Comparison of ENCODE assay signal across 9 cellular contexts in genomic region chr17:81865733-81866439, GRCh38. TPM values are rescaled to one million over a fixed set of nuclear protein-coding genes. Genes with fewer than 3 reads are reported as not detected.
DNase-seq lines count a peak whose midpoint lies in the region; ATAC-seq and TF ChIP-seq lines count a peak whose summit lies in the region.
"Had no signal": no experiment of that assay in that cellular context is flagged by ENCODE, and none has a peak within 500 bp of the region (broad histone marks: within the 10 kb centered on the region; RNA-seq: fewer than 3 reads in every experiment).

No MANE protein-coding gene starts in this region.

- H3K27ac ChIP-seq in gastrocnemius medialis, result peak overlapping the region; percentile 4 to 99 (median 70)

- H3K27me3 ChIP-seq in gastrocnemius medialis, result no peaks in the 10 kb centered on the region

- no peak overlapping the region for H3K27ac Mint-ChIP-seq in activated CD4-positive, alpha-beta T cell treated with anti-CD3 and anti-CD28 coated beads for 36 hours

- peaks cover 60% of the 10 kb centered on the region for H3K36me3 Mint-ChIP-seq in activated CD4-positive, alpha-beta T cell treated with anti-CD3 and anti-CD28 coated beads for 36 hours (ENCODE audit: low read depth)

- H3K36me3 ChIP-seq in gastrocnemius medialis, result peaks cover 0 to 21% of the 10 kb centered on the region in 2 donors

- H3K4me1 ChIP-seq in gastrocnemius medialis, result peaks cover 58 to 64% of the 10 kb centered on the region in 2 donors

- H3K4me3 Mint-ChIP-seq in activated CD4-positive, alpha-beta T cell treated with anti-CD3 and anti-CD28 coated beads for 36 hours, result no peak overlapping the region

- no peaks in the 10 kb centered on the region for H3K9me3 Mint-ChIP-seq in activated CD4-positive, alpha-beta T cell treated with anti-CD3 and anti-CD28 coated beads for 36 hours (ENCODE audit: low read depth)

- POLR2A ChIA-PET in activated CD4-positive, alpha-beta T cell treated with anti-CD3 and anti-CD28 coated beads for 36 hours (lab: Charles Lee), result interaction anchor here (0.8 to 0.9 kb wide), 2 partner anchors 18 to 20 kb away, joined by 3 read pairs; no protein-coding TSS in a partner anchor

- no peaks in the 10 kb centered on the region for H3K27me3 Mint-ChIP-seq in activated CD4-positive, alpha-beta T cell treated with anti-CD3 and anti-CD28 coated beads for 36 hours

- ATAC-seq in activated CD4-positive, alpha-beta T cell treated with anti-CD3 and anti-CD28 coated beads for 36 hours, result no peak
- ATAC-seq in gastrocnemius medialis (no peak), GM18858 (IDR thresholded peaks at IDR 0.05; ENCODE audit: unreplicated experiment) (no peak), GM19395 (IDR thresholded peaks at IDR 0.05; ENCODE audit: unreplicated experiment) (no peak), HG03039 (IDR thresholded peaks at IDR 0.05; ENCODE audit: unreplicated experiment) (no peak)

- no peak for TF ChIP-seq POLR2A in gastrocnemius medialis (IDR thresholded peaks at IDR 0.05)

- intact Hi-C loops in activated CD4-positive, alpha-beta T cell treated with anti-CD3 and anti-CD28 coated beads for 36 hours (cut with DNase I, micrococcal nuclease), result no loop called here
- intact Hi-C loops in gastrocnemius medialis (cut with DNase I; ENCODE audit: low total_unique reads), result no loop called here

- no peak for TF ChIP-seq CTCF in gastrocnemius medialis (IDR thresholded peaks at IDR 0.05 in 4 of 5, conservative IDR thresholded peaks at IDR 0.05 in 1 of 5)

- H3K4me3 ChIP-seq in gastrocnemius medialis, result no peak overlapping the region

- in situ Hi-C loops in gastrocnemius medialis (cut with MboI; ENCODE audit: low sequenced_read_pairs in 4 of 4), result no loop called here

- no peaks in the 10 kb centered on the region for H3K9me3 ChIP-seq in gastrocnemius medialis

- H3K4me1 Mint-ChIP-seq in activated CD4-positive, alpha-beta T cell treated with anti-CD3 and anti-CD28 coated beads for 36 hours, result peaks cover 36% of the 10 kb centered on the region

- DNase-seq in activated CD4-positive, alpha-beta T cell treated with anti-CD3 and anti-CD28 coated beads for 36 hours, result peak; percentile 33
- no peak for DNase-seq in activated CD4-positive, alpha-beta T cell treated with anti-CD3 and anti-CD28 coated beads, Interleukin-2, amount 50 U/mL, for 4 hours
- peak; percentile 1 for DNase-seq in epidermal melanocyte (ENCODE audit: insufficient read length, low spot score)
- DNase-seq in gastrocnemius medialis, result no peak

- CTCF ChIA-PET in activated CD4-positive, alpha-beta T cell treated with anti-CD3 and anti-CD28 coated beads for 36 hours (lab: Charles Lee), result interaction anchor here (1.5 kb wide), 1 partner anchor 15 kb away, joined by 3 read pairs; no protein-coding TSS in a partner anchor

TF ChIP-seq in PFSK-1, 5 proteins besides CTCF, POLR2A, EP300 and RAD21:
- TF ChIP-seq TAF1 (IDR thresholded peaks at IDR 0.05; ENCODE audit: borderline replicate concordance, insufficient read depth, low read length), result no peak; the same call in 1 of the 2 replicates
- TF ChIP-seq POLR2AphosphoS5 (IDR thresholded peaks at IDR 0.05; ENCODE audit: low read depth, low read length), result no peak; the same call in none of the 2 replicates
- TF ChIP-seq FOXP2 (optimal IDR thresholded peaks at IDR 0.05; ENCODE audit: borderline replicate concordance, extremely low read depth, extremely low read length, insufficient read depth), result no peak
- 0 out of 2 replicates have a peak, but pooled peaks have one; percentile 16 for TF ChIP-seq SIN3A (IDR thresholded peaks at IDR 0.05; ENCODE audit: borderline replicate concordance, insufficient read depth, low read length)
- TF ChIP-seq REST (IDR thresholded peaks at IDR 0.05; ENCODE audit: insufficient read depth in 1 of 2, low read depth in 2 of 2, low read length in 2 of 2), result no peak

RNA-seq across cellular contexts. Expression of gene ARHGDIA, which starts 5.3 kb away (rescaled TPM):
- 100 to 1,000 TPM; 513 to 661 TPM for total RNA-seq in activated CD4-positive, alpha-beta T cell treated with anti-CD3 and anti-CD28 coated beads for 36 hours
- 1,120 TPM for polyA plus RNA-seq in PFSK-1 (2012; ENCODE audit: insufficient read length, low read depth)
- total RNA-seq in gastrocnemius medialis, result 100 to 1,000 TPM in 1 of 4 donors, 10 to 100 TPM in 3; 52.1 to 122 (median 64.4) TPM

RNA-seq across cellular contexts. Expression of gene P4HB, which starts 5.6 kb away (rescaled TPM):
- total RNA-seq in activated CD4-positive, alpha-beta T cell treated with anti-CD3 and anti-CD28 coated beads for 36 hours, result 100 to 1,000 TPM; 414 to 578 TPM
- 1,753 TPM for polyA plus RNA-seq in PFSK-1 (2012; ENCODE audit: insufficient read length, low read depth)
- 100 to 1,000 TPM; 497 to 717 (median 621) TPM for total RNA-seq in gastrocnemius medialis

RNA-seq across cellular contexts. Expression of gene ALYREF, which starts 25.5 kb away (rescaled TPM):
- total RNA-seq in activated CD4-positive, alpha-beta T cell treated with anti-CD3 and anti-CD28 coated beads for 36 hours, result 100 to 1,000 TPM; 197 to 230 TPM
- 217 TPM for polyA plus RNA-seq in PFSK-1 (2012; ENCODE audit: insufficient read length, low read depth)
- total RNA-seq in gastrocnemius medialis, result 10 to 100 TPM; 40.9 to 65.3 (median 50.7) TPM

RNA-seq across cellular contexts. Expression of gene ANAPC11, which starts 25.6 kb away (rescaled TPM):
- total RNA-seq in activated CD4-positive, alpha-beta T cell treated with anti-CD3 and anti-CD28 coated beads for 36 hours, result 100 to 1,000 TPM in 1 of 2 experiments, 10 to 100 TPM in 1; 79.9 to 131 TPM
- 382 TPM for polyA plus RNA-seq in PFSK-1 (2012; ENCODE audit: insufficient read length, low read depth)
- total RNA-seq in gastrocnemius medialis, result 100 to 1,000 TPM; 173 to 258 (median 197) TPM

RNA-seq across cellular contexts. Expression of gene PPP1R27, which starts 31.0 kb away (rescaled TPM):
- total RNA-seq in activated CD4-positive, alpha-beta T cell treated with anti-CD3 and anti-CD28 coated beads for 36 hours, result not detected
- polyA plus RNA-seq in PFSK-1 (2012; ENCODE audit: insufficient read length, low read depth), result not detected
- total RNA-seq in gastrocnemius medialis, result 100 to 1,000 TPM; 245 to 708 (median 400) TPM
- total RNA-seq: aorta had no signal

Comparison
In these comparisons a context has a peak if more than half of its experiments do, and no peak if none do; other contexts are left out.
1. DNase-seq: peak in activated CD4-positive, alpha-beta T cell treated with anti-CD3 and anti-CD28 coated beads for 36 hours (single experiment) and epidermal melanocyte (single experiment); none in activated CD4-positive, alpha-beta T cell treated with anti-CD3 and anti-CD28 coated beads, Interleukin-2, amount 50 U/mL, for 4 hours (0 of 2) and gastrocnemius medialis (0 of 2).
2. RNA of gene ARHGDIA, which starts 5.3 kb away (total RNA-seq): 513 to 661 TPM in activated CD4-positive, alpha-beta T cell treated with anti-CD3 and anti-CD28 coated beads for 36 hours; 52.1 to 122 TPM in gastrocnemius medialis; every median in the first group is over 4 times any median in the second.